Comparison of ENCODE assay signal across 8 cellular contexts in the genomic region with DNA sequence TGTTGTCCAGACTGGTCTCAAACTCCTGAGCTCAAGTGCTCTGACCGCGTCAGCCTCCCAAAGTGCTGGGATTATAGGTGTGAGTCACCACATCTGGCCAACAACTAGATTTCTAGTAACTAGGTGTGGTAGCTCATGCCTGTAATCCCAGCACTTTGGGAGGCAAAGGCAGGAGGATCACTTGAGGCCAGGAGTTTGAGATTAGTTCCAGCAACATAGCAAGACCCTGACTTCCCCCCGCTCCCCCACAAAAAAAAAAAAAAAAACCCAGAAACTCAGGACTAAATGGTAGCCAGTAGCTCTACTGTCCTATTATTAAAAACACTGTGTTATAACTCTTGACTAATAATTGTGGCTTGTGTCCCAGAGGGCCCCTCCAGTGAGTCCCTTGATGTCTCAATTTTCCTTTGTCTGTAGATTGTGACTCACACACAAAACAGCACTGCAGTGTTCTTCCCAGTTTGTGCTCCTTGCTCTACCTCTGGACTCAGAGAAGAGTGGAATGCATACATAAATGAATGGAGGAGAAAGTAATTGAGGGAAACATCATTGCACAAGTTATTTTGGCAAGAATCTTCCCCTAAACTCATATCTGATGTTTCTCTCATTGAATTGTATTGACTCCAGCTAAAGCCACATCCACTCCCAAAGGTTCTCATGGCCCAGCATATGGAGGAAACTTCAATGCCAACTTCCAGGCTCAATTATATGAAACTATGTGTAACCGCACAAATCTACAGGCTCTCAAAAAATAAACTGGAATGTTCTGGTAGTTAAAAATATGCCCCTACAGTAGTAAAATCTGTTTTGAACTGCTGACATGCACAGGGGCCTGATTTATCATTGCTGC. TPM values are rescaled to one million over a fixed set of nuclear protein-coding genes. Genes with fewer than 3 reads are reported as not detected.
DNase-seq lines count a peak whose midpoint lies in the region; ATAC-seq, FAIRE-seq and TF ChIP-seq lines count a peak whose summit lies in the region.

No MANE protein-coding gene starts in this region.

- H3K4me3 ChIP-seq in AG10803 (ENCODE audit: low read length), result no peak overlapping the region
- H3K4me3 ChIP-seq in IMR-90 (ENCODE audit: insufficient read depth, low read depth, low read length), result no peak overlapping the region
- H3K4me3 ChIP-seq in astrocyte of the cerebellum (ENCODE audit: low read depth, low read length), result no peak overlapping the region
- H3K4me3 ChIP-seq in HepG2 (replicated peaks in 1 of 3; ENCODE audit: insufficient read depth in 1 of 3, low read depth in 2 of 3, low read length in 3 of 3), result no peak overlapping the region

- H2AFZ ChIP-seq in IMR-90 (replicated peaks; ENCODE audit: low read length, poor library complexity) (no peak overlapping the region), HepG2 (ENCODE audit: low read length) (no peak overlapping the region)

- no peak overlapping the region for H3K23ac ChIP-seq in IMR-90 (ENCODE audit: low read depth, low read length)

- H3K9me3 ChIP-seq in IMR-90 (ENCODE audit: control insufficient read depth, insufficient read depth, low read length), result no peaks in the 10 kb centered on the region
- no peaks in the 10 kb centered on the region for H3K9me3 ChIP-seq in HepG2 (ENCODE audit: low read length)

- intact Hi-C loops in IMR-90 (cut with micrococcal nuclease) (no loop called here), HepG2 (cut with micrococcal nuclease; ENCODE audit: unreplicated experiment) (no loop called here)

- BruUV-seq in IMR-90 (replicated peaks; lab: Mats Ljungman, UMichigan) (no TSS peak), HepG2 (replicated peaks; lab: Mats Ljungman, UMichigan) (no TSS peak)

- H4K8ac ChIP-seq in IMR-90 (ENCODE audit: low read depth in 2 of 2, low read length in 2 of 2), result no peak overlapping the region

- no peak for FAIRE-seq in HepG2 (lab: Jason Lieb, UNC)

- H3K79me1 ChIP-seq in IMR-90 (ENCODE audit: low read depth in 1 of 2, low read length in 2 of 2), result peaks cover 17 to 60% of the 10 kb centered on the region in 2 experiments; a peak in 3 of 4 replicates

- dilution Hi-C loops in IMR-90 (cut with HindIII; ENCODE audit: low sequenced_read_pairs, unreplicated experiment), result no loop called here

- H3K56ac ChIP-seq in IMR-90 (ENCODE audit: extremely low read depth, insufficient read depth, low read length), result no peak overlapping the region

- peak overlapping the region; percentile 49 for H2BK5ac ChIP-seq in IMR-90 (ENCODE audit: low read depth, low read length, poor library complexity, severe bottlenecking)

- no peak overlapping the region for H3K14ac ChIP-seq in IMR-90 (replicated peaks; ENCODE audit: low read depth, low read length)

- no CpG with 5 or more reads among the region's 4 CpGs for WGBS in IMR-90 (ENCODE audit: extremely low coverage in 2 of 2, insufficient read length in 1 of 2), 2 experiments
- 65% methylated on average over 4 of the region's 4 CpGs for WGBS in HepG2 (ENCODE audit: low lambda C conversion rate)

- TF ChIP-seq POLR2A in IMR-90 (IDR thresholded peaks at IDR 0.05; ENCODE audit: low read depth, low read length), result peak; percentile 55
- peak; percentile 17 to 21; a peak in 1 of 4 replicates for TF ChIP-seq POLR2A in HepG2 (IDR thresholded peaks at IDR 0.05; ENCODE audit: insufficient read depth in 1 of 2, low read depth in 2 of 2, low read length in 2 of 2)

- H2AK5ac ChIP-seq in IMR-90 (ENCODE audit: low read depth, low read length), result 0 out of 2 replicates have a peak overlapping the region, but pooled peaks have one; percentile 40

- H3K9ac ChIP-seq in IMR-90 (ENCODE audit: low read depth, low read length), result no peak overlapping the region
- H3K9ac ChIP-seq in HepG2 (ENCODE audit: insufficient read depth, low read depth, low read length), result no peak overlapping the region

- no peak overlapping the region for H4K91ac ChIP-seq in IMR-90 (ENCODE audit: insufficient read depth, low read depth, low read length)

- TF ChIP-seq CTCF in AG10803 (conservative IDR thresholded peaks at IDR 0.05; ENCODE audit: low read length), result no peak
- TF ChIP-seq CTCF in IMR-90 (conservative IDR thresholded peaks at IDR 0.05; ENCODE audit: low read depth, low read length), result no peak
- TF ChIP-seq CTCF in astrocyte of the cerebellum (IDR thresholded peaks at IDR 0.05; ENCODE audit: low read depth, low read length, missing control alignments), result no peak
- TF ChIP-seq CTCF in HepG2 (CRISPR knock-in tag; IDR thresholded peaks at IDR 0.05), result no peak

- no peak overlapping the region for H2BK120ac ChIP-seq in IMR-90 (ENCODE audit: low read depth, low read length)

- H3K36me3 ChIP-seq in IMR-90 (ENCODE audit: control insufficient read depth, insufficient read depth, low read length) (peaks cover 21% of the 10 kb centered on the region), HepG2 (replicated peaks in 1 of 2; ENCODE audit: control insufficient read depth in 1 of 2, insufficient read depth in 2 of 2, low read length in 2 of 2) (peaks cover 5 to 16% of the 10 kb centered on the region in 2 experiments)

- H3K4me1 ChIP-seq in IMR-90 (ENCODE audit: control insufficient read depth, insufficient read depth, low read length), result peaks cover 11% of the 10 kb centered on the region
- peaks cover 92% of the 10 kb centered on the region for H3K4me1 ChIP-seq in HepG2 (ENCODE audit: insufficient read depth, low read length)

- peak; percentile 33 for ATAC-seq in IMR-90 (ENCODE audit: low read depth)
- peak; percentile 21 for ATAC-seq in HepG2
- ATAC-seq in left lobe of liver, result no peak
- ATAC-seq in GM19463 (IDR thresholded peaks at IDR 0.05; ENCODE audit: unreplicated experiment), result no peak

- TF ChIP-seq RAD21 in IMR-90 (IDR thresholded peaks at IDR 0.05; ENCODE audit: low read length) (no peak), HepG2 (CRISPR knock-in tag; IDR thresholded peaks at IDR 0.05) (no peak)

- H2BK20ac ChIP-seq in IMR-90 (ENCODE audit: low read depth, low read length), result no peak overlapping the region

- no peak overlapping the region for H4K5ac ChIP-seq in IMR-90 (ENCODE audit: low read depth, low read length)

- in situ Hi-C loops in IMR-90 (cut with MboI; ENCODE audit: low sequenced_read_pairs), result no loop called here
- in situ Hi-C loops in astrocyte of the cerebellum (cut with HindIII; ENCODE audit: low sequenced_read_pairs), result no loop called here
- in situ Hi-C loops in HepG2 (cut with HindIII; ENCODE audit: extremely low pct_ligation_motif_present, low pct_unique_long_range_greater_than_20kb), result no loop called here

- H2BK15ac ChIP-seq in IMR-90 (ENCODE audit: low read depth, low read length), result no peak overlapping the region

- no peak overlapping the region for H3K4me2 ChIP-seq in IMR-90 (ENCODE audit: low read depth, low read length)
- H3K4me2 ChIP-seq in HepG2 (ENCODE audit: low read depth, low read length), result no peak overlapping the region

- peak overlapping the region; percentile 68; the same call in 1 of the 2 replicates for H3K27ac ChIP-seq in IMR-90 (ENCODE audit: insufficient read depth, low read length)
- H3K27ac ChIP-seq in HepG2 (ENCODE audit: extremely low read length, insufficient read depth, low read length), result peak overlapping the region; percentile 7

- H4K20me1 ChIP-seq in IMR-90 (ENCODE audit: insufficient read depth, low read length), result peaks cover 66% of the 10 kb centered on the region
- peaks cover 29% of the 10 kb centered on the region for H4K20me1 ChIP-seq in HepG2 (ENCODE audit: insufficient read depth, low read length)

- POLR2A ChIA-PET in IMR-90 (lab: Charles Lee; ENCODE audit: unreplicated experiment), result interaction anchor here (0.5 to 0.6 kb wide), 3 partner anchors 20 to 619 kb away, joined by 3 read pairs; no protein-coding TSS in a partner anchor
- POLR2A ChIA-PET in HepG2 (lab: Yijun Ruan, JAX), result interaction anchor here (0.8 to 7.2 kb wide), 5 partner anchors 9 to 132 kb away, joined by 3 to 73 read pairs (median 5); a partner anchor contains a TSS

- H3K9me1 ChIP-seq in IMR-90 (ENCODE audit: insufficient read depth, low read length), result peaks cover 26% of the 10 kb centered on the region

- DNase-seq in AG10803 (ENCODE audit: low read depth), result peak; percentile 100
- peak; percentile 88 for DNase-seq in IMR-90
- DNase-seq in astrocyte of the cerebellum (ENCODE audit: low read depth), result peak; percentile 91
- peak; percentile 75 for DNase-seq in HepG2 (ENCODE audit: low spot score)
- no peak for DNase-seq in OCI-M2 (lab: John Stamatoyannopoulos, UW; ENCODE audit: unreplicated experiment)
- no peak for DNase-seq in NCI-H2107 treated with DMSO at 0.1 percent for 48 hours (lab: John Stamatoyannopoulos, UW; ENCODE audit: unreplicated experiment)
- DNase-seq in left lobe of liver (ENCODE audit: low spot score), result no peak

- H3K79me2 ChIP-seq in HepG2 (ENCODE audit: insufficient read depth, low read length), result no peaks in the 10 kb centered on the region

- H3K27me3 ChIP-seq in IMR-90 (ENCODE audit: control insufficient read depth, insufficient read depth, low read length) (no peaks in the 10 kb centered on the region), HepG2 (ENCODE audit: control insufficient read depth in 1 of 2, insufficient read depth in 2 of 2, low read length in 2 of 2) (no peaks in the 10 kb centered on the region)

- CTCF ChIA-PET in IMR-90 (lab: Yijun Ruan, JAX) (interaction anchor here (1.0 kb wide), 1 partner anchor 39 kb away, joined by 3 read pairs; no protein-coding TSS in a partner anchor), HepG2 (lab: Yijun Ruan, JAX; ENCODE audit: low intra/inter-chr PET ratio, low total read pairs) (no interaction called here)

- H3K18ac ChIP-seq in IMR-90 (ENCODE audit: low read depth, low read length), result no peak overlapping the region

- H3K4ac ChIP-seq in IMR-90 (ENCODE audit: low read depth, low read length), result no peak overlapping the region

- H2AK9ac ChIP-seq in IMR-90 (replicated peaks; ENCODE audit: low read depth, low read length, poor library complexity), result no peak overlapping the region

- TF ChIP-seq EP300 in HepG2 (IDR thresholded peaks at IDR 0.05; ENCODE audit: low read depth in 2 of 2, low read length in 2 of 2), result 0 out of 4 replicates have a peak, but pooled peaks of 1 of the 2 experiments have one; percentile 13
- no peak for TF ChIP-seq EP300 in HepG2 (CRISPR knock-in tag; IDR thresholded peaks at IDR 0.05; ENCODE audit: borderline replicate concordance)

RNA-seq across cellular contexts. Expression of a gene that starts 8.8 kb away (rescaled TPM):
- total RNA-seq in IMR-90 (2012; rRNA removed), result 1,663 and 1,699 TPM in 2 replicates
- 2,407 and 2,665 TPM in 2 replicates for polyA plus RNA-seq in IMR-90 (2012; rRNA removed)
- polyA plus RNA-seq in IMR-90 (2012; cell fraction: cytosol; rRNA removed), result 1,735 and 3,996 TPM in 2 replicates
- polyA plus RNA-seq in IMR-90 (2012; cell fraction: nucleus; rRNA removed; ENCODE audit: low replicate concordance), result 731 and 1,213 TPM in 2 replicates
- total RNA-seq in HepG2 (2016; rRNA removed; fragmentation: Illumina TruSeq; extraction: Trizol), result 2,953 and 3,643 TPM in 2 replicates
- total RNA-seq in HepG2 (2016; cell fraction: cytosol; rRNA removed; fragmentation: Illumina TruSeq; extraction: Trizol; ENCODE audit: low read depth), result 5,303 and 6,664 TPM in 2 replicates
- total RNA-seq in HepG2 (2016; cell fraction: insoluble cytoplasmic fraction; rRNA removed; fragmentation: Illumina TruSeq; extraction: Trizol), result 2,970 and 3,542 TPM in 2 replicates
- 9,739 and 11,902 TPM in 2 replicates for total RNA-seq in HepG2 (2016; cell fraction: membrane; rRNA removed; fragmentation: Illumina TruSeq; extraction: Trizol)
- 1,024 and 1,100 TPM in 2 replicates for total RNA-seq in HepG2 (2016; cell fraction: nucleus; rRNA removed; fragmentation: Illumina TruSeq; extraction: Trizol)
- 3,043 and 3,594 TPM in 2 replicates for polyA plus RNA-seq in HepG2 (2011; rRNA removed)
- 2,836 and 4,004 TPM in 2 replicates for polyA plus RNA-seq in HepG2 (2011; cell fraction: cytosol; rRNA removed)
- 570 and 845 TPM in 2 replicates for polyA plus RNA-seq in HepG2 (2011; cell fraction: nucleus; rRNA removed)
- polyA plus RNA-seq in HepG2 (2012), result 5,337 and 5,704 TPM in 2 replicates
- polyA plus RNA-seq in HepG2 (2016; cell fraction: cytosol; fragmentation: Illumina TruSeq; extraction: Trizol; ENCODE audit: low read depth), result 11,602 and 12,956 TPM in 2 replicates
- 5,783 and 5,848 TPM in 2 replicates for polyA plus RNA-seq in HepG2 (2016; cell fraction: insoluble cytoplasmic fraction; fragmentation: Illumina TruSeq; extraction: Trizol; ENCODE audit: low read depth)
- 16,998 and 18,264 TPM in 2 replicates for polyA plus RNA-seq in HepG2 (2016; cell fraction: membrane; fragmentation: Illumina TruSeq; extraction: Trizol; ENCODE audit: low read depth)
- 2,722 and 2,790 TPM in 2 replicates for polyA plus RNA-seq in HepG2 (2016; cell fraction: nucleus; fragmentation: Illumina TruSeq; extraction: Trizol; ENCODE audit: insufficient read depth, low read depth)
- 500 and 577 TPM in 2 replicates for polyA minus RNA-seq in HepG2 (2011; rRNA and poly(A)+ RNA removed; ENCODE audit: low replicate concordance)
- polyA minus RNA-seq in HepG2 (2011; cell fraction: cytosol; rRNA and poly(A)+ RNA removed), result 1,023 and 1,248 TPM in 2 replicates
- polyA minus RNA-seq in HepG2 (2011; cell fraction: nucleus; rRNA and poly(A)+ RNA removed), result 474 and 559 TPM in 2 replicates
- total RNA-seq in left lobe of liver, result 2,011 TPM

Comparison
In these comparisons a context has a peak if more than half of its experiments do, and no peak if none do; other contexts are left out.
1. DNase-seq: peak in AG10803 (single experiment), IMR-90 (single experiment), astrocyte of the cerebellum (single experiment) and HepG2 (single experiment); none in OCI-M2 (single experiment), NCI-H2107 treated with DMSO at 0.1 percent for 48 hours (single experiment) and left lobe of liver (single experiment).
2. ATAC-seq: peak in IMR-90 (single experiment) and HepG2 (single experiment); none in left lobe of liver (single experiment) and GM19463 (single experiment).